In genomic region chr4:70901607-70901983, GRCh38 we compare ENCODE assay signal across 8 cellular contexts. TPM values are rescaled to one million over a fixed set of nuclear protein-coding genes. Genes with fewer than 3 reads are reported as not detected.
DNase-seq lines count a peak whose midpoint lies in the region; ATAC-seq and TF ChIP-seq lines count a peak whose summit lies in the region.

No MANE protein-coding gene starts in this region.

- H3K4me2 ChIP-seq in OCI-LY1 (ENCODE audit: low read length) = peak overlapping the region; percentile 94

- TF ChIP-seq POLR2A in ovary (IDR thresholded peaks at IDR 0.05) = no peak

- DNase-seq in endothelial cell (ENCODE audit: low spot score) (no peak), ovary (no peak), NCI-H1105 (lab: John Stamatoyannopoulos, UW) (no peak), posterior vena cava (ENCODE audit: low spot score) (no peak)
- no peak for DNase-seq in central memory CD4-positive, alpha-beta T cell

- H3K27me3 Mint-ChIP-seq in endothelial cell (ENCODE audit: unreplicated experiment) = peaks cover 2% of the 10 kb centered on the region

- H3K4me1 ChIP-seq in OCI-LY1 (ENCODE audit: insufficient read depth, low read length, severe bottlenecking) (peaks cover 42% of the 10 kb centered on the region), ovary (ENCODE audit: insufficient read depth) (peaks cover 6% of the 10 kb centered on the region)

- H3K4me3 Mint-ChIP-seq in endothelial cell (ENCODE audit: unreplicated experiment) = peak overlapping the region; percentile 99

- H3K9me3 Mint-ChIP-seq in endothelial cell (ENCODE audit: unreplicated experiment) = no peaks in the 10 kb centered on the region

- peak overlapping the region; percentile 82 for H3K9ac ChIP-seq in OCI-LY1 (ENCODE audit: low read length)

- peaks cover 16% of the 10 kb centered on the region for H3K36me3 Mint-ChIP-seq in endothelial cell (ENCODE audit: low read depth, unreplicated experiment)

- intact Hi-C loops in ovary (cut with DNase I) (loop anchor here in 1 of 4 donors (10.0 kb wide), 1 partner anchor 93 kb away; the partner anchor contains the start of gene DCK), posterior vena cava (cut with DNase I) (no loop called here)

- peaks cover 41% of the 10 kb centered on the region for H3K79me2 ChIP-seq in OCI-LY1 (ENCODE audit: insufficient read depth, low read length)

- no peaks in the 10 kb centered on the region for H3F3A ChIP-seq in OCI-LY1 (ENCODE audit: insufficient read depth, low read length)

- peak overlapping the region; percentile 79 for H3K4me3 ChIP-seq in GM08714 (ENCODE audit: low read length)
- H3K4me3 ChIP-seq in OCI-LY1 (ENCODE audit: low read depth, low read length, poor library complexity, severe bottlenecking) = peak overlapping the region; percentile 91
- peak overlapping the region; percentile 98 for H3K4me3 ChIP-seq in ovary

- no peaks in the 10 kb centered on the region for H3K27me3 ChIP-seq in OCI-LY1 (ENCODE audit: insufficient read depth, low read length)
- no peaks in the 10 kb centered on the region for H3K27me3 ChIP-seq in ovary

- 26 to 31% (median 29%) methylated on average over 8 of the region's 8 CpGs for WGBS in ovary, 3 donors

- no peaks in the 10 kb centered on the region for H3K9me2 ChIP-seq in OCI-LY1 (ENCODE audit: low read depth, low read length)

- peaks cover 28% of the 10 kb centered on the region for H3K4me1 Mint-ChIP-seq in endothelial cell (ENCODE audit: unreplicated experiment)

- H3K27ac Mint-ChIP-seq in endothelial cell (ENCODE audit: unreplicated experiment) = peak overlapping the region; percentile 67

- peaks cover 17% of the 10 kb centered on the region; the same call in 1 of the 2 replicates for H3K36me3 ChIP-seq in OCI-LY1 (ENCODE audit: insufficient read depth, low read length)
- no peaks in the 10 kb centered on the region for H3K36me3 ChIP-seq in ovary

- ATAC-seq in GM21423 (IDR thresholded peaks at IDR 0.05; ENCODE audit: unreplicated experiment) = no peak

- no peaks in the 10 kb centered on the region for H3K9me3 ChIP-seq in OCI-LY1 (ENCODE audit: low read length)
- no peaks in the 10 kb centered on the region for H3K9me3 ChIP-seq in ovary

- peak overlapping the region; percentile 54 for H3K27ac ChIP-seq in OCI-LY1 (ENCODE audit: low read depth, low read length, poor library complexity, severe bottlenecking)
- peak overlapping the region; percentile 77 to 89 for H3K27ac ChIP-seq in ovary

- peak overlapping the region; percentile 70; the same call in 1 of the 2 replicates for H2AFZ ChIP-seq in OCI-LY1 (ENCODE audit: low read length)

- TF ChIP-seq CTCF in OCI-LY1 (IDR thresholded peaks at IDR 0.05; ENCODE audit: low read length) (no peak), endothelial cell (IDR thresholded peaks at IDR 0.05; ENCODE audit: unreplicated experiment) (no peak), ovary (IDR thresholded peaks at IDR 0.05) (no peak)

- no peak for TF ChIP-seq EP300 in ovary (IDR thresholded peaks at IDR 0.05)

- H4K20me1 ChIP-seq in OCI-LY1 (ENCODE audit: insufficient read depth, low read length) = no peaks in the 10 kb centered on the region

RNA-seq across cellular contexts. Expression of gene MOB1B, which starts 0.6 kb away (rescaled TPM):
- total RNA-seq in endothelial cell (ENCODE audit: unreplicated experiment) (49.4 TPM), ovary (10 to 100 TPM; 13.9 to 25.7 (median 21.9) TPM), posterior vena cava (10 to 100 TPM; 21.8 to 29.1 TPM)
- 10 to 100 TPM in 1 of 2 donors, 1 to 10 TPM in 1; 6.4 to 10.5 TPM for polyA plus RNA-seq in ovary
